Comparison of ENCODE assay signal across 28 cellular contexts in the genomic region with DNA sequence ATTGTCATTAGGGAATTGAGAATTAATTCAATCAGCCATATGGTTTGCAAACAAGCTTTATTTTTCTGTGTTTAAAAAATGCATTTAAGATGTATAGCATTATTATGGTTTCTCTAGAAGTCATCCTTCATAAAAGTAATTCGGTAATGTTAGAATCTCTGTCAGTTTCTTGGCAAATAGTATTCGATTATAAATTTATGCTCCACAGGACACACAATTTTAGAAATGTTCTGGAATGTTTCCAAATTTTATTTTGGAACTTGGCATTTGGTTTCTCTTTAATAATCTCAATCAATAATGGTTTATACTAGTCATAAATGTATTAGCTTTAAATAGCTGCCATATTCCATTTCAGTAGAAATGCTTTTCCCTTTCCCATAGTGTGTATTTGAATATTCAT.
"Had no signal": no experiment of that assay in that cellular context is flagged by ENCODE, and none has a peak within 500 bp of the region (broad histone marks: within the 10 kb centered on the region; RNA-seq: fewer than 3 reads in every experiment).

No MANE protein-coding gene starts in this region.

- DNase-seq: stimulated activated CD4-positive, alpha-beta T cell treated with anti-CD3 and anti-CD28 coated beads, Interleukin-2, amount 100 ng/mL, for 48 hours; stimulated activated CD4-positive, alpha-beta T cell treated with anti-CD3 and anti-CD28 coated beads, Interleukin-4, amount 100 ng/mL, for 1 hour; stimulated activated CD4-positive, alpha-beta T cell treated with anti-CD3 and anti-CD28 coated beads, Interleukin-4, amount 100 ng/mL, for 24 hours; stimulated activated CD4-positive, alpha-beta T cell treated with anti-CD3 and anti-CD28 coated beads, Interleukin-4, amount 100 ng/mL, for 4 hours; stimulated activated CD8-positive, alpha-beta memory T cell treated with anti-CD3 and anti-CD28 coated beads, Interleukin-4, amount 100 ng/mL, for 48 hours; stimulated activated naive B cell treated with anti-CD40 and anti-IgM and Interleukin-4, amounts not matched to agents 10 μg/mL and 1 μg/mL and 100 μg/mL, for 72 hours; stimulated activated naive CD4-positive, alpha-beta T cell; stimulated activated naive CD4-positive, alpha-beta T cell treated with Interleukin-2 at 50 U/mL for 16 hours; stimulated activated naive CD8-positive, alpha-beta T cell treated with anti-CD3 and anti-CD28 coated beads, Interleukin-15, amount 100 ng/mL, for 72 hours; stimulated activated naive CD8-positive, alpha-beta T cell treated with anti-CD3 and anti-CD28 coated beads, Interleukin-15, Interleukin-2, amounts not matched to agents 100 U/mL and 50 U/mL, for 24 hours; stomach; substantia nigra; testis; thyroid gland; tibial artery; transverse colon; trophoblast cell; upper lobe of left lung; upper lobe of right lung; uterus had no signal

- H3K4me1 ChIP-seq: stomach, suprapubic skin, testis, thyroid gland, tibial nerve, transverse colon, upper lobe of left lung, upper lobe of right lung, uterus, vagina had no signal

- H3K36me3 ChIP-seq: stomach, suprapubic skin, thoracic aorta, thyroid gland, tibial artery, tibial nerve, transverse colon, upper lobe of left lung, upper lobe of right lung, uterus, vagina had no signal

- H3K36me3 Mint-ChIP-seq: stimulated activated effector memory CD8-positive, alpha-beta T cell treated with anti-CD3 and anti-CD28 coated beads, Interleukin-12 subunit alpha, Interleukin-12 subunit beta, amount 100 ng/mL, for 72 hours; stimulated activated memory B cell treated with anti-CD40 and anti-IgM and Interleukin-4, amounts not matched to agents 10 μg/mL and 1 μg/mL and 100 μg/mL, for 72 hours; stimulated activated naive B cell treated with anti-CD40 and anti-IgM and Interleukin-4, amounts not matched to agents 10 μg/mL and 1 μg/mL and 100 μg/mL, for 72 hours; type B pancreatic cell had no signal

- H3K27ac Mint-ChIP-seq: stimulated activated effector memory CD8-positive, alpha-beta T cell treated with anti-CD3 and anti-CD28 coated beads, Interleukin-12 subunit alpha, Interleukin-12 subunit beta, amount 100 ng/mL, for 72 hours; stimulated activated memory B cell treated with anti-CD40 and anti-IgM and Interleukin-4, amounts not matched to agents 10 μg/mL and 1 μg/mL and 100 μg/mL, for 72 hours; stimulated activated naive B cell treated with anti-CD40 and anti-IgM and Interleukin-4, amounts not matched to agents 10 μg/mL and 1 μg/mL and 100 μg/mL, for 72 hours; stimulated activated naive CD8-positive, alpha-beta T cell treated with anti-CD3 and anti-CD28 coated beads, Interleukin-15, amount 100 ng/mL, for 72 hours; stimulated activated naive CD8-positive, alpha-beta T cell treated with anti-CD3 and anti-CD28 coated beads, Interleukin-15, Interleukin-2, amounts not matched to agents 100 ng/mL and 50 ng/mL, for 24 hours; type B pancreatic cell had no signal

- H3K27me3 Mint-ChIP-seq: stimulated activated naive B cell treated with anti-CD40 and anti-IgM and Interleukin-4, amounts not matched to agents 10 μg/mL and 1 μg/mL and 100 μg/mL, for 72 hours; stimulated activated naive CD8-positive, alpha-beta T cell treated with anti-CD3 and anti-CD28 coated beads, Interleukin-15, amount 100 ng/mL, for 72 hours; stimulated activated naive CD8-positive, alpha-beta T cell treated with anti-CD3 and anti-CD28 coated beads, Interleukin-15, Interleukin-2, amounts not matched to agents 100 ng/mL and 50 ng/mL, for 24 hours; type B pancreatic cell had no signal

- H3K4me1 Mint-ChIP-seq: stimulated activated effector memory CD8-positive, alpha-beta T cell treated with anti-CD3 and anti-CD28 coated beads, Interleukin-12 subunit alpha, Interleukin-12 subunit beta, amount 100 ng/mL, for 72 hours; stimulated activated memory B cell treated with anti-CD40 and anti-IgM and Interleukin-4, amounts not matched to agents 10 μg/mL and 1 μg/mL and 100 μg/mL, for 72 hours; stimulated activated naive B cell treated with anti-CD40 and anti-IgM and Interleukin-4, amounts not matched to agents 10 μg/mL and 1 μg/mL and 100 μg/mL, for 72 hours; stimulated activated naive CD8-positive, alpha-beta T cell treated with anti-CD3 and anti-CD28 coated beads, Interleukin-15, amount 100 ng/mL, for 72 hours had no signal

- H3K4me3 ChIP-seq: stomach, suprapubic skin, testis, thoracic aorta, thyroid gland, tibial artery, tibial nerve, transverse colon, upper lobe of left lung, upper lobe of right lung, uterus, vagina had no signal

- H3K4me3 Mint-ChIP-seq: stimulated activated effector memory CD8-positive, alpha-beta T cell treated with anti-CD3 and anti-CD28 coated beads, Interleukin-12 subunit alpha, Interleukin-12 subunit beta, amount 100 ng/mL, for 72 hours; stimulated activated memory B cell treated with anti-CD40 and anti-IgM and Interleukin-4, amounts not matched to agents 10 μg/mL and 1 μg/mL and 100 μg/mL, for 72 hours; stimulated activated naive B cell treated with anti-CD40 and anti-IgM and Interleukin-4, amounts not matched to agents 10 μg/mL and 1 μg/mL and 100 μg/mL, for 72 hours; stimulated activated naive CD8-positive, alpha-beta T cell treated with anti-CD3 and anti-CD28 coated beads, Interleukin-15, amount 100 ng/mL, for 72 hours; stimulated activated naive CD8-positive, alpha-beta T cell treated with anti-CD3 and anti-CD28 coated beads, Interleukin-15, Interleukin-2, amounts not matched to agents 100 ng/mL and 50 ng/mL, for 24 hours; type B pancreatic cell had no signal

- H3K9me3 ChIP-seq: testis, thyroid gland, upper lobe of right lung, uterus had no signal

- H3K27ac ChIP-seq: stomach, suprapubic skin, testis, thoracic aorta, thyroid gland, tibial artery, tibial nerve, transverse colon, upper lobe of left lung, upper lobe of right lung, uterus, vagina had no signal

- H3K27me3 ChIP-seq: stomach, suprapubic skin, testis, thyroid gland, tibial artery, tibial nerve, transverse colon, upper lobe of left lung, upper lobe of right lung, uterus, vagina had no signal

- ATAC-seq: stimulated activated effector memory CD8-positive, alpha-beta T cell treated with anti-CD3 and anti-CD28 coated beads, Interleukin-12 subunit alpha, Interleukin-12 subunit beta, amount 100 ng/mL, for 72 hours; stimulated activated memory B cell treated with anti-CD40 and anti-IgM and Interleukin-4, amounts not matched to agents 10 μg/mL and 1 μg/mL and 100 μg/mL, for 72 hours; stimulated activated naive B cell treated with anti-CD40 and anti-IgM and Interleukin-4, amounts not matched to agents 10 μg/mL and 1 μg/mL and 100 μg/mL, for 72 hours; stimulated activated naive CD8-positive, alpha-beta T cell treated with anti-CD3 and anti-CD28 coated beads, Interleukin-15, amount 100 ng/mL, for 72 hours; stimulated activated naive CD8-positive, alpha-beta T cell treated with anti-CD3 and anti-CD28 coated beads, Interleukin-15, Interleukin-2, amounts not matched to agents 100 U/mL and 50 U/mL, for 24 hours; upper lobe of right lung had no signal
